5 cellular contexts compared by ENCODE assay signal in genomic region chr10:44182909-44183308, GRCh38.
"Had no signal": no experiment of that assay in that cellular context is flagged by ENCODE, and none has a peak within 500 bp of the region (broad histone marks: within the 10 kb centered on the region; RNA-seq: fewer than 3 reads in every experiment).

No MANE protein-coding gene starts in this region.

- H3K4me3 ChIP-seq: GM23338 had no signal

- H3K27me3 Mint-ChIP-seq: IgD-negative memory B cell had no signal

- H3K27ac ChIP-seq: HL-60 had no signal

- H3K4me3 Mint-ChIP-seq: GM23338, H9, IgD-negative memory B cell had no signal

- H3K27ac Mint-ChIP-seq: GM23338, H9, IgD-negative memory B cell had no signal

- H3K4me2 ChIP-seq: GM23338 had no signal

- ATAC-seq: GM23338, HepG2 had no signal

- DNase-seq: H9 had no signal

- H2AFZ ChIP-seq: GM23338 had no signal

- H3K9me3 Mint-ChIP-seq: GM23338, H9 had no signal
